1 cellular context compared by ENCODE assay signal in the genomic region with DNA sequence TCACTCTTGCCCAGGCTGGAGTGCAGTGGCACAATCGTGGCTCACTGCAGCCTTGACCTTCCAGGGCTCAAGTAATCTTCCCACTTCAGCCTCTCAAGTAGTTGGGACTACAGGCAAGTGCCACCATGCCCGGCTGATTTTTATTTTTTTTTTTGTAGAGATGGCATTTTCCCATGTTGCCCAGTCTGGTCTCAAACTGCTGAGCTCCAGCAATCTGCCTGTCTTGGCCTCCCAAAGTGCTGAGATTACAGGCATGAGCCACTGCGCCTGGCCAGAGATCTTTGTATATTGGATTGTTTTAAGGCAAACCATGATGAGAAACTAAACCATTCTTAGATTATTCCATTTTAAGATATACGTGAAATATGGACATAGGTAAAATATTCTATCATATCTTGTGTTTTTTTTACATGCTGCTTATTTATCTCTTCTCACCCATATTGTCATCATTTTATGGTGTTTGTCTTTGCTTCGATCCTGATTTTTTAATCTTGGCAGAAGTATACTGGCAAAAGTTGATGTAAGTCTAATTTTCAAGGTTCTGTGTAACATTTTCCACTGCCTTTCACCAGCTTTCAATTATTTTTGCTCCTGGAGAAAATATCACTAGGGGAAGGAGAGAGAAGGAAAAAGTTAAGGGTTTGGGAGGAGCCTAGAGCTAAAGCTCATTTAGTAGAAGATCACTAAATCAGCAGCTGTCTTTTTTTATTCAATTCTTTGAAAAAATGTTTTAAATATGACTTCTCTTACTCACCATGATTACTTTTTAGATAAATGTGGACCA.
TF ChIP-seq lines count a peak whose summit lies in the region.

No MANE protein-coding gene starts in this region.

TF ChIP-seq in K562, 482 proteins besides CTCF, POLR2A, EP300 and RAD21:
- TF ChIP-seq MEF2D (tag; conservative IDR thresholded peaks at IDR 0.05; ENCODE audit: low read depth) (no peak), ARID1B (IDR thresholded peaks at IDR 0.05) (no peak), BRD9 (IDR thresholded peaks at IDR 0.05; ENCODE audit: low read depth, partially characterized antibody) (no peak), LARP7 (IDR thresholded peaks at IDR 0.05) (no peak), ZNF224 (CRISPR knock-in tag; IDR thresholded peaks at IDR 0.05) (no peak), CAMTA2 (CRISPR knock-in tag; conservative IDR thresholded peaks at IDR 0.05) (no peak)
